26 cellular contexts compared by ENCODE assay signal in genomic region chr13:28299941-28300340, GRCh38.
"Had no signal": no experiment of that assay in that cellular context is flagged by ENCODE, and none has a peak within 500 bp of the region (broad histone marks: within the 10 kb centered on the region; RNA-seq: fewer than 3 reads in every experiment).

No MANE protein-coding gene starts in this region.

- H3K27me3 ChIP-seq: colonic mucosa, dorsolateral prefrontal cortex, esophagus squamous epithelium, foreskin keratinocyte, sigmoid colon, testis, vagina had no signal

- H3K27ac Mint-ChIP-seq: activated CD4-positive, alpha-beta memory T cell treated with anti-CD3 and anti-CD28 coated beads for 36 hours; activated naive CD4-positive, alpha-beta T cell treated with anti-CD3 and anti-CD28 coated beads, Interleukin-2, amount 10 ng/mL, durations not matched to agents 7 days and 5 days; effector memory CD8-positive, alpha-beta T cell; stimulated activated naive B cell treated with anti-CD40 and anti-IgM and Interleukin-4, amounts not matched to agents 10 μg/mL and 1 μg/mL and 100 μg/mL, for 72 hours; T-helper 17 cell; type B pancreatic cell had no signal

- H3K27me3 Mint-ChIP-seq: activated CD4-positive, alpha-beta memory T cell treated with anti-CD3 and anti-CD28 coated beads for 36 hours; activated naive CD4-positive, alpha-beta T cell treated with anti-CD3 and anti-CD28 coated beads, Interleukin-2, amount 10 ng/mL, durations not matched to agents 7 days and 5 days; effector memory CD8-positive, alpha-beta T cell; stimulated activated naive B cell treated with anti-CD40 and anti-IgM and Interleukin-4, amounts not matched to agents 10 μg/mL and 1 μg/mL and 100 μg/mL, for 72 hours; T-helper 17 cell; type B pancreatic cell had no signal

- H3K4me3 Mint-ChIP-seq: activated CD4-positive, alpha-beta memory T cell treated with anti-CD3 and anti-CD28 coated beads for 36 hours; activated naive CD4-positive, alpha-beta T cell treated with anti-CD3 and anti-CD28 coated beads, Interleukin-2, amount 10 ng/mL, durations not matched to agents 7 days and 5 days; effector memory CD8-positive, alpha-beta T cell; neural crest cell; stimulated activated naive B cell treated with anti-CD40 and anti-IgM and Interleukin-4, amounts not matched to agents 10 μg/mL and 1 μg/mL and 100 μg/mL, for 72 hours; T-helper 17 cell; type B pancreatic cell had no signal

- H3K9me3 Mint-ChIP-seq: activated CD4-positive, alpha-beta memory T cell treated with anti-CD3 and anti-CD28 coated beads for 36 hours; activated naive CD4-positive, alpha-beta T cell treated with anti-CD3 and anti-CD28 coated beads, Interleukin-2, amount 10 ng/mL, durations not matched to agents 7 days and 5 days; effector memory CD8-positive, alpha-beta T cell; neural crest cell; stimulated activated naive B cell treated with anti-CD40 and anti-IgM and Interleukin-4, amounts not matched to agents 10 μg/mL and 1 μg/mL and 100 μg/mL, for 72 hours; type B pancreatic cell had no signal

- H3K27ac ChIP-seq: colonic mucosa, dorsolateral prefrontal cortex, esophagus squamous epithelium, foreskin keratinocyte, lower lobe of right lung, sigmoid colon, testis, vagina had no signal

- H3K9me3 ChIP-seq: colonic mucosa, esophagus squamous epithelium, lower lobe of right lung, mucosa of descending colon, sigmoid colon, testis, vagina had no signal

- ATAC-seq: effector memory CD8-positive, alpha-beta T cell; foreskin keratinocyte; left lobe of liver; lower lobe of right lung; mucosa of descending colon; stimulated activated naive B cell treated with anti-CD40 and anti-IgM and Interleukin-4, amounts not matched to agents 10 μg/mL and 1 μg/mL and 100 μg/mL, for 72 hours; T-helper 17 cell had no signal

- DNase-seq: activated CD4-positive, alpha-beta memory T cell treated with anti-CD3 and anti-CD28 coated beads for 36 hours; activated CD4-positive, alpha-beta T cell treated with anti-CD3 and anti-CD28 coated beads for 4 hours; activated CD4-positive, CD25-positive, alpha-beta regulatory T cell; activated effector memory CD4-positive, alpha-beta T cell treated with anti-CD3 and anti-CD28 coated beads, Interleukin-2, amount 50 U/mL, for 16 hours; activated naive CD4-positive, alpha-beta T cell treated with anti-CD3 and anti-CD28 coated beads, Interleukin-2, amount 10 ng/mL, durations not matched to agents 7 days and 5 days; activated T-cell treated with anti-CD3 and anti-CD28 coated beads, Interleukin-2, amount 50 U/mL, for 48 hours; anterior cingulate cortex; central memory CD4-positive, alpha-beta T cell; colonic mucosa; dorsolateral prefrontal cortex; effector memory CD8-positive, alpha-beta T cell; esophagus squamous epithelium; foreskin keratinocyte; lower lobe of right lung; mesendoderm; mucosa of descending colon; sigmoid colon; stimulated activated CD4-positive, alpha-beta T cell treated with anti-CD3 and anti-CD28 coated beads, Interleukin-15, amount 100 ng/mL, for 24 hours; stimulated activated CD8-positive, alpha-beta memory T cell treated with anti-CD3 and anti-CD28 coated beads, Interleukin-4, amount 100 ng/mL, for 48 hours; stimulated activated naive B cell treated with anti-CD40 and anti-IgM and Interleukin-4, amounts not matched to agents 10 μg/mL and 1 μg/mL and 100 μg/mL, for 72 hours; T-helper 17 cell; testis had no signal
